In the genomic region with DNA sequence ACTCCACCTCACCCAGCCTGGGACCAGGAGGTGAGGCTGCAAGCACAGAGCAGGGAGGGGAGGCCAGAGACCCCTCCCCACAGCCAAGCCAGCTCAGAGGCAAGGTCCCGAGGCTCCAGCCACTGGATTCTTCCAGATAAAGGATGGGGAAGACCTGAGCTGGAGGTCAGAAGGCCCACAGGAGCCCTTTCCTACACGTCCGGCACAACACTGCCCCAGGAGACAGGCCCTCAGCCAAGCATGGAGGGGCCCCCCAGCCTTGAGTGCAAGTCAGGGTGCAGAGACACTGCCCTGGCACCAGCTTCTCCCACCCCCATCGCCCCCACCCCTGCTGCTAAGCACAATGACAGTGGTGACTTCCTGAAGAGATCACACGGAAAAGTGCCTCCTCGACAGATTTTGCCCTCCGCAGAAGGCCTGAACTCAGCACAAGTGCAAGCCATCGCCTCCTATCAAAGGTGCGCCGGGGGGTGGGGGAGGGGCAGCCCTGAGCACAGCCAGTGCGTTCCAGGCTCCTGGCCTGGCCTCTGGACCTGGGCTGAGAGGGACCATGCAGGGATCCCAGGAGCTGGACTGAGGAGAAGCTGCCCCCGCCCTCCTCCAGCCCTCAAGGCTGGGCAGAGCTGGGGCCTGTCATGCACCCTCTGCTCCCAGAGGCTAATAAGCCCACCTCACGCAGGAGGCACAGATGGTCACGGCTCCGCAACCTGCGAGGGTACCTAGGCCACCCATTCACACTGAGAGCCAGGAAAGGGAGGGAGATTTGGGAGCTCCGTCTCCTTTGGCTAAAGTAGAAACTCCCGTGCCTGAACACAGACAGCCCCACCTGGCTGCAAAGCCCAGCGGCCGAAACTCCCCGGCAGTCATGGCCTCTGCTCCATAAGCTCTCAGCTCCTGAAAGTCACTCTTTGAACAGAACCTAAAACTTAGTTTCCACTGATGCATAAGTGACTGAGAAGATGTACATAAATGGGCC, we compare ENCODE assay signal across 1 cellular context.
TF ChIP-seq lines count a peak whose summit lies in the region.

No MANE protein-coding gene starts in this region.

TF ChIP-seq in HepG2, 621 proteins besides CTCF, POLR2A, EP300 and RAD21 (continued from another document and continues in another):
- TF ChIP-seq, protein P1, sequence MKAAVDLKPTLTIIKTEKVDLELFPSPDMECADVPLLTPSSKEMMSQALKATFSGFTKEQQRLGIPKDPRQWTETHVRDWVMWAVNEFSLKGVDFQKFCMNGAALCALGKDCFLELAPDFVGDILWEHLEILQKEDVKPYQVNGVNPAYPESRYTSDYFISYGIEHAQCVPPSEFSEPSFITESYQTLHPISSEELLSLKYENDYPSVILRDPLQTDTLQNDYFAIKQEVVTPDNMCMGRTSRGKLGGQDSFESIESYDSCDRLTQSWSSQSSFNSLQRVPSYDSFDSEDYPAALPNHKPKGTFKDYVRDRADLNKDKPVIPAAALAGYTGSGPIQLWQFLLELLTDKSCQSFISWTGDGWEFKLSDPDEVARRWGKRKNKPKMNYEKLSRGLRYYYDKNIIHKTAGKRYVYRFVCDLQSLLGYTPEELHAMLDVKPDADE (CRISPR knock-in tag; IDR thresholded peaks at IDR 0.05), result no peak
- TF ChIP-seq SP4 (CRISPR knock-in tag; IDR thresholded peaks at IDR 0.05) (no peak), ZFP62 (CRISPR knock-in tag; IDR thresholded peaks at IDR 0.05) (no peak), ZNF557 (CRISPR knock-in tag; IDR thresholded peaks at IDR 0.05) (no peak), SRSF4 (IDR thresholded peaks at IDR 0.05; ENCODE audit: low read depth, low read length, poor library complexity, severe bottlenecking) (no peak), CREB1 (IDR thresholded peaks at IDR 0.05) (no peak), CREB1 (CRISPR knock-in tag; IDR thresholded peaks at IDR 0.05) (no peak), TERF1 (CRISPR knock-in tag; IDR thresholded peaks at IDR 0.05) (no peak), MYC (CRISPR knock-in tag; IDR thresholded peaks at IDR 0.05; ENCODE audit: borderline replicate concordance) (peak; percentile 61; the same call in 1 of the 2 replicates), SP5 (CRISPR knock-in tag; IDR thresholded peaks at IDR 0.05; ENCODE audit: borderline replicate concordance, low read depth) (peak; percentile 42; the same call in 1 of the 2 replicates), TSC22D2 (CRISPR knock-in tag; IDR thresholded peaks at IDR 0.05; ENCODE audit: borderline replicate concordance) (no peak), GFI1 (CRISPR knock-in tag; IDR thresholded peaks at IDR 0.05; ENCODE audit: borderline replicate concordance) (no peak), ZNF232 (CRISPR knock-in tag; IDR thresholded peaks at IDR 0.05; ENCODE audit: borderline replicate concordance) (no peak), ZSCAN20 (CRISPR knock-in tag; IDR thresholded peaks at IDR 0.05; ENCODE audit: borderline replicate concordance) (no peak), ZNF850 (CRISPR knock-in tag; conservative IDR thresholded peaks at IDR 0.05) (no peak), ZNF543 (CRISPR knock-in tag; IDR thresholded peaks at IDR 0.05) (peak; percentile 72; the same call in 1 of the 2 replicates), SRSF1 (optimal IDR thresholded peaks at IDR 0.05; ENCODE audit: low read depth, low read length) (no peak), SNRNP70 (IDR thresholded peaks at IDR 0.05; ENCODE audit: low read depth, low read length) (no peak), MED8 (CRISPR knock-in tag; IDR thresholded peaks at IDR 0.05; ENCODE audit: insufficient replicate concordance) (no peak), ZBTB7A (CRISPR knock-in tag; IDR thresholded peaks at IDR 0.05) (no peak), MXI1 (IDR thresholded peaks at IDR 0.05; ENCODE audit: borderline replicate concordance, low read depth, low read length) (peak; percentile 76; the same call in 1 of the 3 replicates), ZNF567 (CRISPR knock-in tag; IDR thresholded peaks at IDR 0.05; ENCODE audit: borderline replicate concordance) (no peak), ZNF710 (CRISPR knock-in tag; IDR thresholded peaks at IDR 0.05; ENCODE audit: borderline replicate concordance) (0 out of 2 replicates have a peak, but pooled peaks have one; percentile 16), MIER3 (CRISPR knock-in tag; IDR thresholded peaks at IDR 0.05; ENCODE audit: borderline replicate concordance) (no peak), ZNF549 (CRISPR knock-in tag; IDR thresholded peaks at IDR 0.05) (no peak), ZNF350 (CRISPR knock-in tag; IDR thresholded peaks at IDR 0.05; ENCODE audit: borderline replicate concordance, low read depth) (peak; percentile 58; the same call in 1 of the 2 replicates), MBNL3 (CRISPR knock-in tag; conservative IDR thresholded peaks at IDR 0.05) (no peak), ZNF264 (CRISPR knock-in tag; IDR thresholded peaks at IDR 0.05) (no peak), ZNF460 (CRISPR knock-in tag; IDR thresholded peaks at IDR 0.05; ENCODE audit: borderline replicate concordance) (no peak), IKZF1 (IDR thresholded peaks at IDR 0.05) (no peak), ZNF577 (CRISPR knock-in tag; IDR thresholded peaks at IDR 0.05; ENCODE audit: borderline replicate concordance, low read depth) (no peak), ZNF382 (CRISPR knock-in tag; IDR thresholded peaks at IDR 0.05; ENCODE audit: borderline replicate concordance) (no peak), HDAC2 (CRISPR knock-in tag; IDR thresholded peaks at IDR 0.05) (no peak), SKIL (CRISPR knock-in tag; IDR thresholded peaks at IDR 0.05; ENCODE audit: borderline replicate concordance) (no peak), ZFY (CRISPR knock-in tag; IDR thresholded peaks at IDR 0.05) (peak; percentile 37; the same call in 1 of the 2 replicates), ZNF180 (CRISPR knock-in tag; IDR thresholded peaks at IDR 0.05; ENCODE audit: borderline replicate concordance, low read depth) (no peak)
- TF ChIP-seq, protein P2, sequence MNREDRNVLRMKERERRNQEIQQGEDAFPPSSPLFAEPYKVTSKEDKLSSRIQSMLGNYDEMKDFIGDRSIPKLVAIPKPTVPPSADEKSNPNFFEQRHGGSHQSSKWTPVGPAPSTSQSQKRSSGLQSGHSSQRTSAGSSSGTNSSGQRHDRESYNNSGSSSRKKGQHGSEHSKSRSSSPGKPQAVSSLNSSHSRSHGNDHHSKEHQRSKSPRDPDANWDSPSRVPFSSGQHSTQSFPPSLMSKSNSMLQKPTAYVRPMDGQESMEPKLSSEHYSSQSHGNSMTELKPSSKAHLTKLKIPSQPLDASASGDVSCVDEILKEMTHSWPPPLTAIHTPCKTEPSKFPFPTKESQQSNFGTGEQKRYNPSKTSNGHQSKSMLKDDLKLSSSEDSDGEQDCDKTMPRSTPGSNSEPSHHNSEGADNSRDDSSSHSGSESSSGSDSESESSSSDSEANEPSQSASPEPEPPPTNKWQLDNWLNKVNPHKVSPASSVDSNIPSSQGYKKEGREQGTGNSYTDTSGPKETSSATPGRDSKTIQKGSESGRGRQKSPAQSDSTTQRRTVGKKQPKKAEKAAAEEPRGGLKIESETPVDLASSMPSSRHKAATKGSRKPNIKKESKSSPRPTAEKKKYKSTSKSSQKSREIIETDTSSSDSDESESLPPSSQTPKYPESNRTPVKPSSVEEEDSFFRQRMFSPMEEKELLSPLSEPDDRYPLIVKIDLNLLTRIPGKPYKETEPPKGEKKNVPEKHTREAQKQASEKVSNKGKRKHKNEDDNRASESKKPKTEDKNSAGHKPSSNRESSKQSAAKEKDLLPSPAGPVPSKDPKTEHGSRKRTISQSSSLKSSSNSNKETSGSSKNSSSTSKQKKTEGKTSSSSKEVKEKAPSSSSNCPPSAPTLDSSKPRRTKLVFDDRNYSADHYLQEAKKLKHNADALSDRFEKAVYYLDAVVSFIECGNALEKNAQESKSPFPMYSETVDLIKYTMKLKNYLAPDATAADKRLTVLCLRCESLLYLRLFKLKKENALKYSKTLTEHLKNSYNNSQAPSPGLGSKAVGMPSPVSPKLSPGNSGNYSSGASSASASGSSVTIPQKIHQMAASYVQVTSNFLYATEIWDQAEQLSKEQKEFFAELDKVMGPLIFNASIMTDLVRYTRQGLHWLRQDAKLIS (CRISPR knock-in tag; IDR thresholded peaks at IDR 0.05), result no peak
- TF ChIP-seq, protein P3, sequence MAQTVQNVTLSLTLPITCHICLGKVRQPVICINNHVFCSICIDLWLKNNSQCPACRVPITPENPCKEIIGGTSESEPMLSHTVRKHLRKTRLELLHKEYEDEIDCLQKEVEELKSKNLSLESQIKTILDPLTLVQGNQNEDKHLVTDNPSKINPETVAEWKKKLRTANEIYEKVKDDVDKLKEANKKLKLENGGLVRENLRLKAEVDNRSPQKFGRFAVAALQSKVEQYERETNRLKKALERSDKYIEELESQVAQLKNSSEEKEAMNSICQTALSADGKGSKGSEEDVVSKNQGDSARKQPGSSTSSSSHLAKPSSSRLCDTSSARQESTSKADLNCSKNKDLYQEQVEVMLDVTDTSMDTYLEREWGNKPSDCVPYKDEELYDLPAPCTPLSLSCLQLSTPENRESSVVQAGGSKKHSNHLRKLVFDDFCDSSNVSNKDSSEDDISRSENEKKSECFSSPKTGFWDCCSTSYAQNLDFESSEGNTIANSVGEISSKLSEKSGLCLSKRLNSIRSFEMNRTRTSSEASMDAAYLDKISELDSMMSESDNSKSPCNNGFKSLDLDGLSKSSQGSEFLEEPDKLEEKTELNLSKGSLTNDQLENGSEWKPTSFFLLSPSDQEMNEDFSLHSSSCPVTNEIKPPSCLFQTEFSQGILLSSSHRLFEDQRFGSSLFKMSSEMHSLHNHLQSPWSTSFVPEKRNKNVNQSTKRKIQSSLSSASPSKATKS (CRISPR knock-in tag; IDR thresholded peaks at IDR 0.05), result no peak
- TF ChIP-seq, protein P4, sequence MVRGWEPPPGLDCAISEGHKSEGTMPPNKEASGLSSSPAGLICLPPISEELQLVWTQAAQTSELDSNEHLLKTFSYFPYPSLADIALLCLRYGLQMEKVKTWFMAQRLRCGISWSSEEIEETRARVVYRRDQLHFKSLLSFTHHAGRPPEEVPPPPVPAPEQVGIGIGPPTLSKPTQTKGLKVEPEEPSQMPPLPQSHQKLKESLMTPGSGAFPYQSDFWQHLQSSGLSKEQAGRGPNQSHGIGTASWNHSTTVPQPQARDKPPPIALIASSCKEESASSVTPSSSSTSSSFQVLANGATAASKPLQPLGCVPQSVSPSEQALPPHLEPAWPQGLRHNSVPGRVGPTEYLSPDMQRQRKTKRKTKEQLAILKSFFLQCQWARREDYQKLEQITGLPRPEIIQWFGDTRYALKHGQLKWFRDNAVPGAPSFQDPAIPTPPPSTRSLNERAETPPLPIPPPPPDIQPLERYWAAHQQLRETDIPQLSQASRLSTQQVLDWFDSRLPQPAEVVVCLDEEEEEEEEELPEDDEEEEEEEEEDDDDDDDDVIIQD (CRISPR knock-in tag; IDR thresholded peaks at IDR 0.05; ENCODE audit: low read depth), result no peak
- TF ChIP-seq, protein P5, sequence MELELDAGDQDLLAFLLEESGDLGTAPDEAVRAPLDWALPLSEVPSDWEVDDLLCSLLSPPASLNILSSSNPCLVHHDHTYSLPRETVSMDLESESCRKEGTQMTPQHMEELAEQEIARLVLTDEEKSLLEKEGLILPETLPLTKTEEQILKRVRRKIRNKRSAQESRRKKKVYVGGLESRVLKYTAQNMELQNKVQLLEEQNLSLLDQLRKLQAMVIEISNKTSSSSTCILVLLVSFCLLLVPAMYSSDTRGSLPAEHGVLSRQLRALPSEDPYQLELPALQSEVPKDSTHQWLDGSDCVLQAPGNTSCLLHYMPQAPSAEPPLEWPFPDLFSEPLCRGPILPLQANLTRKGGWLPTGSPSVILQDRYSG (CRISPR knock-in tag; IDR thresholded peaks at IDR 0.05), result no peak
- TF ChIP-seq, protein P6, sequence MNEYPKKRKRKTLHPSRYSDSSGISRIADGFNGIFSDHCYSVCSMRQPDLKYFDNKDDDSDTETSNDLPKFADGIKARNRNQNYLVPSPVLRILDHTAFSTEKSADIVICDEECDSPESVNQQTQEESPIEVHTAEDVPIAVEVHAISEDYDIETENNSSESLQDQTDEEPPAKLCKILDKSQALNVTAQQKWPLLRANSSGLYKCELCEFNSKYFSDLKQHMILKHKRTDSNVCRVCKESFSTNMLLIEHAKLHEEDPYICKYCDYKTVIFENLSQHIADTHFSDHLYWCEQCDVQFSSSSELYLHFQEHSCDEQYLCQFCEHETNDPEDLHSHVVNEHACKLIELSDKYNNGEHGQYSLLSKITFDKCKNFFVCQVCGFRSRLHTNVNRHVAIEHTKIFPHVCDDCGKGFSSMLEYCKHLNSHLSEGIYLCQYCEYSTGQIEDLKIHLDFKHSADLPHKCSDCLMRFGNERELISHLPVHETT (CRISPR knock-in tag; conservative IDR thresholded peaks at IDR 0.05), result no peak
